In genomic region chr9:137007060-137007815, GRCh38 we compare ENCODE assay signal across 19 cellular contexts. TPM values are rescaled to one million over a fixed set of nuclear protein-coding genes. Genes with fewer than 3 reads are reported as not detected.
DNase-seq lines count a peak whose midpoint lies in the region; ATAC-seq and TF ChIP-seq lines count a peak whose summit lies in the region.
"Had no signal": no experiment of that assay in that cellular context is flagged by ENCODE, and none has a peak within 500 bp of the region (broad histone marks: within the 10 kb centered on the region; RNA-seq: fewer than 3 reads in every experiment).

No MANE protein-coding gene starts in this region.

- intact Hi-C loops in left lung (cut with DNase I), result no loop called here

- H3K27me3 ChIP-seq in AG04450 (ENCODE audit: control insufficient read depth, insufficient read depth, low read length) (peaks cover 2% of the 10 kb centered on the region), RWPE2 (ENCODE audit: insufficient read depth, poor library complexity, severe bottlenecking) (no peaks in the 10 kb centered on the region), left lung (no peaks in the 10 kb centered on the region), BE2C (no peaks in the 10 kb centered on the region)
- no peaks in the 10 kb centered on the region for H3K27me3 ChIP-seq in CD8-positive, alpha-beta memory T cell (ENCODE audit: insufficient read depth, low read length, poor library complexity, severe bottlenecking)

- H3K9me3 ChIP-seq in AG04450 (ENCODE audit: control insufficient read depth, insufficient read depth, low read length) (peaks cover 16% of the 10 kb centered on the region; the same call in 1 of the 2 replicates), RWPE2 (ENCODE audit: severe bottlenecking) (no peaks in the 10 kb centered on the region), left lung (peaks cover 0 to 4% of the 10 kb centered on the region in 2 donors), BE2C (no peaks in the 10 kb centered on the region)
- no peaks in the 10 kb centered on the region for H3K9me3 ChIP-seq in CD8-positive, alpha-beta memory T cell (ENCODE audit: low read length)
- H3K9me3 ChIP-seq: SK-N-SH had no signal

- CTCF ChIA-PET in AG04450 (lab: Charles Lee), result interaction anchor here (0.5 to 1.6 kb wide), 4 partner anchors 22 to 286 kb away, joined by 3 to 8 read pairs (median 5); no protein-coding TSS in a partner anchor
- CTCF ChIA-PET in CD8-positive, alpha-beta memory T cell (lab: Charles Lee), result interaction anchor here (1.7 to 2.1 kb wide), 2 partner anchors 22 to 27 kb away, joined by 6 to 7 read pairs; no protein-coding TSS in a partner anchor

- H3K9me3 Mint-ChIP-seq in CD8-positive, alpha-beta memory T cell, result no peaks in the 10 kb centered on the region
- H3K9me3 Mint-ChIP-seq: activated CD4-positive, alpha-beta T cell treated with anti-CD3 and anti-CD28 coated beads, Interleukin-2, amount 10 ng/mL, durations not matched to agents 24 days and 14 days had no signal

- TF ChIP-seq CTCF in AG04450 (IDR thresholded peaks at IDR 0.05; ENCODE audit: low read depth, low read length) (no peak), RWPE2 (IDR thresholded peaks at IDR 0.05; ENCODE audit: poor library complexity, severe bottlenecking) (no peak), left lung (IDR thresholded peaks at IDR 0.05) (no peak), BE2C (IDR thresholded peaks at IDR 0.05; ENCODE audit: low read depth, low read length) (no peak)

- peaks cover 10 to 17% (median 15%) of the 10 kb centered on the region in 3 donors for H3K4me1 Mint-ChIP-seq in CD8-positive, alpha-beta memory T cell

- H3K4me3 Mint-ChIP-seq in CD8-positive, alpha-beta memory T cell, result no peak overlapping the region
- H3K4me3 Mint-ChIP-seq: activated CD4-positive, alpha-beta T cell treated with anti-CD3 and anti-CD28 coated beads, Interleukin-2, amount 10 ng/mL, durations not matched to agents 24 days and 14 days had no signal

- POLR2A ChIA-PET in AG04450 (lab: Yijun Ruan, JAX), result interaction anchor here (0.9 kb wide), 1 partner anchor 14 kb away, joined by 5 read pairs; no protein-coding TSS in a partner anchor
- POLR2A ChIA-PET in CD8-positive, alpha-beta memory T cell (lab: Charles Lee), result no interaction called here

- H3K4me3 ChIP-seq in AG04450 (ENCODE audit: low read depth, low read length), result no peak overlapping the region
- H3K4me3 ChIP-seq in RWPE2 (ENCODE audit: severe bottlenecking), result no peak overlapping the region
- no peak overlapping the region for H3K4me3 ChIP-seq in left lung
- H3K4me3 ChIP-seq in CD8-positive, alpha-beta memory T cell (ENCODE audit: low read length), result no peak overlapping the region
- no peak overlapping the region for H3K4me3 ChIP-seq in BE2C (ENCODE audit: low read depth, low read length)
- H3K4me3 ChIP-seq: HAP-1 had no signal

- peaks cover 0 to 22% (median 0%) of the 10 kb centered on the region in 3 donors for H3K36me3 Mint-ChIP-seq in CD8-positive, alpha-beta memory T cell

- no peaks in the 10 kb centered on the region for H3K36me3 ChIP-seq in RWPE2 (ENCODE audit: low read depth)
- H3K36me3 ChIP-seq in left lung, result peaks cover 0 to 32% of the 10 kb centered on the region in 2 donors
- no peaks in the 10 kb centered on the region for H3K36me3 ChIP-seq in CD8-positive, alpha-beta memory T cell (ENCODE audit: insufficient read depth, low read length)
- H3K36me3 ChIP-seq in BE2C, result peaks cover under 1% of the 10 kb centered on the region
- H3K36me3 ChIP-seq: HAP-1 had no signal

- H3K27ac ChIP-seq in AG04450 (ENCODE audit: low read depth, low read length), result peak overlapping the region; percentile 21
- no peak overlapping the region for H3K27ac ChIP-seq in RWPE2 (ENCODE audit: poor library complexity, severe bottlenecking)
- no peak overlapping the region for H3K27ac ChIP-seq in left lung
- no peak overlapping the region for H3K27ac ChIP-seq in CD8-positive, alpha-beta memory T cell (ENCODE audit: low read depth, low read length)

- peak; percentile 44 for DNase-seq in AG04450 (ENCODE audit: low read depth, low spot score)
- DNase-seq in DMS 273 treated with DMSO at 0.1 percent for 48 hours (lab: John Stamatoyannopoulos, UW), result peak; percentile 69
- no peak for DNase-seq in RWPE2 (ENCODE audit: low spot score)
- no peak for DNase-seq in left lung
- DNase-seq in CD8-positive, alpha-beta memory T cell, result no peak
- DNase-seq in BE2C, result no peak
- no peak for DNase-seq in activated T-cell treated with anti-CD3 and anti-CD28 coated beads, Interleukin-2, amount 50 U/mL, for 1 hour
- no peak for DNase-seq in GM03348 (ENCODE audit: low spot score)
- DNase-seq: activated CD4-positive, alpha-beta T cell treated with anti-CD3 and anti-CD28 coated beads, Interleukin-2, amount 10 ng/mL, durations not matched to agents 24 days and 14 days; activated CD8-positive, alpha-beta memory T cell treated with anti-CD3 and anti-CD28 coated beads, Interleukin-2, amount 50 U/mL, for 48 hours; Kasumi-1; NCI-H524; OCI-M1; stimulated activated CD4-positive, alpha-beta T cell treated with anti-CD3 and anti-CD28 coated beads, Interleukin-2, amount 100 ng/mL, for 48 hours had no signal

- no peak overlapping the region for H3K27ac Mint-ChIP-seq in CD8-positive, alpha-beta memory T cell
- H3K27ac Mint-ChIP-seq: activated CD4-positive, alpha-beta T cell treated with anti-CD3 and anti-CD28 coated beads, Interleukin-2, amount 10 ng/mL, durations not matched to agents 24 days and 14 days had no signal

- H3K4me1 ChIP-seq in RWPE2 (ENCODE audit: insufficient read depth, poor library complexity, severe bottlenecking) (no peaks in the 10 kb centered on the region), left lung (no peaks in the 10 kb centered on the region), BE2C (no peaks in the 10 kb centered on the region)
- H3K4me1 ChIP-seq in CD8-positive, alpha-beta memory T cell (ENCODE audit: insufficient read depth, low read length), result no peaks in the 10 kb centered on the region
- H3K4me1 ChIP-seq: HAP-1 had no signal

- ATAC-seq in RWPE2 (ENCODE audit: low read depth) (0 out of 3 replicates have a peak, but pooled peaks have one; percentile 17), left lung (peak; percentile 64)

- H3K27me3 Mint-ChIP-seq in CD8-positive, alpha-beta memory T cell, result no peaks in the 10 kb centered on the region
- H3K27me3 Mint-ChIP-seq: activated CD4-positive, alpha-beta T cell treated with anti-CD3 and anti-CD28 coated beads, Interleukin-2, amount 10 ng/mL, durations not matched to agents 24 days and 14 days had no signal

RNA-seq across cellular contexts. Expression of gene CLIC3, which starts 10.9 kb away (rescaled TPM):
- 0.42 and 0.63 TPM in 2 replicates for polyA plus RNA-seq in AG04450 (2011; rRNA removed)
- not detected in 2 replicates for polyA minus RNA-seq in AG04450 (2011; rRNA and poly(A)+ RNA removed)
- total RNA-seq in left lung, result 10 to 100 TPM; 39.7 to 85.4 TPM
- total RNA-seq in CD8-positive, alpha-beta memory T cell, result 1 to 10 TPM; 3.4 to 4.1 TPM
- polyA plus RNA-seq in CD8-positive, alpha-beta memory T cell, result 52.1 TPM
- polyA plus RNA-seq in BE2C (2012; ENCODE audit: insufficient read depth, insufficient read length, low read depth), result 0.76 TPM
- total RNA-seq: activated CD4-positive, alpha-beta T cell treated with anti-CD3 and anti-CD28 coated beads, Interleukin-2, amount 10 ng/mL, durations not matched to agents 24 days and 14 days; kidney epithelial cell had no signal

RNA-seq across cellular contexts. Expression of gene PAXX, which starts 15.0 kb away (rescaled TPM):
- polyA plus RNA-seq in AG04450 (2011; rRNA removed), result 6.0 and 6.7 TPM in 2 replicates
- 1.6 and 3.1 TPM in 2 replicates for polyA minus RNA-seq in AG04450 (2011; rRNA and poly(A)+ RNA removed)
- total RNA-seq in left lung, result 10 to 100 TPM; 34.2 to 56.6 TPM
- 10 to 100 TPM; 78.4 to 82.2 TPM for total RNA-seq in CD8-positive, alpha-beta memory T cell
- polyA plus RNA-seq in CD8-positive, alpha-beta memory T cell, result 156 TPM
- 135 TPM for polyA plus RNA-seq in BE2C (2012; ENCODE audit: insufficient read depth, insufficient read length, low read depth)

RNA-seq across cellular contexts. Expression of gene ABCA2, which starts 20.8 kb away (rescaled TPM):
- 4.7 and 8.8 TPM in 2 replicates for polyA plus RNA-seq in AG04450 (2011; rRNA removed)
- 9.0 and 17.7 TPM in 2 replicates for polyA minus RNA-seq in AG04450 (2011; rRNA and poly(A)+ RNA removed)
- 10 to 100 TPM; 34.5 to 34.8 TPM for total RNA-seq in left lung
- total RNA-seq in CD8-positive, alpha-beta memory T cell, result 10 to 100 TPM; 15.9 to 20.7 TPM
- 20.2 TPM for polyA plus RNA-seq in CD8-positive, alpha-beta memory T cell
- 95.4 TPM for polyA plus RNA-seq in BE2C (2012; ENCODE audit: insufficient read depth, insufficient read length, low read depth)

RNA-seq across cellular contexts. Expression of gene LCNL1, which starts 24.4 kb away (rescaled TPM):
- 1.5 TPM in 2 replicates for polyA plus RNA-seq in AG04450 (2011; rRNA removed)
- 2.1 and 2.7 TPM in 2 replicates for polyA minus RNA-seq in AG04450 (2011; rRNA and poly(A)+ RNA removed)
- 1 to 10 TPM; 2.0 to 2.3 TPM for total RNA-seq in left lung
- under 1 TPM; 0.20 to 0.22 TPM for total RNA-seq in CD8-positive, alpha-beta memory T cell
- 0.16 TPM for polyA plus RNA-seq in CD8-positive, alpha-beta memory T cell
- not detected for polyA plus RNA-seq in BE2C (2012; ENCODE audit: insufficient read depth, insufficient read length, low read depth)
- total RNA-seq: activated CD4-positive, alpha-beta T cell treated with anti-CD3 and anti-CD28 coated beads, Interleukin-2, amount 10 ng/mL, durations not matched to agents 24 days and 14 days; kidney epithelial cell; subcutaneous adipose tissue had no signal
- polyA plus RNA-seq: SK-N-SH had no signal

RNA-seq across cellular contexts. Expression of gene FUT7, which starts 24.6 kb away (rescaled TPM):
- polyA plus RNA-seq in AG04450 (2011; rRNA removed), result not detected in 2 replicates
- not detected in 2 replicates for polyA minus RNA-seq in AG04450 (2011; rRNA and poly(A)+ RNA removed)
- total RNA-seq in left lung, result 1 to 10 TPM in 1 of 2 donors, under 1 TPM in 1; 0.17 to 2.9 TPM
- under 1 TPM; 0.57 to 0.82 TPM for total RNA-seq in CD8-positive, alpha-beta memory T cell
- polyA plus RNA-seq in CD8-positive, alpha-beta memory T cell, result 28.7 TPM
- polyA plus RNA-seq in BE2C (2012; ENCODE audit: insufficient read depth, insufficient read length, low read depth), result 0.88 TPM
- total RNA-seq: activated CD4-positive, alpha-beta T cell treated with anti-CD3 and anti-CD28 coated beads, Interleukin-2, amount 10 ng/mL, durations not matched to agents 24 days and 14 days; chondrocyte; kidney epithelial cell had no signal
- polyA plus RNA-seq: SK-N-SH had no signal

Comparison
In these comparisons a context has a peak if more than half of its experiments do, and no peak if none do; other contexts are left out.
1. DNase-seq: peak in AG04450 (single experiment) and DMS 273 treated with DMSO at 0.1 percent for 48 hours (single experiment); none in RWPE2 (single experiment), left lung (0 of 2), CD8-positive, alpha-beta memory T cell (0 of 5), BE2C (single experiment), activated T-cell treated with anti-CD3 and anti-CD28 coated beads, Interleukin-2, amount 50 U/mL, for 1 hour (single experiment) and GM03348 (single experiment).
2. RNA of gene CLIC3, which starts 10.9 kb away (total RNA-seq): 39.7 to 85.4 TPM in left lung; 3.4 to 4.1 TPM in CD8-positive, alpha-beta memory T cell; every median in the first group is over 4 times any median in the second.